In the genomic region with DNA sequence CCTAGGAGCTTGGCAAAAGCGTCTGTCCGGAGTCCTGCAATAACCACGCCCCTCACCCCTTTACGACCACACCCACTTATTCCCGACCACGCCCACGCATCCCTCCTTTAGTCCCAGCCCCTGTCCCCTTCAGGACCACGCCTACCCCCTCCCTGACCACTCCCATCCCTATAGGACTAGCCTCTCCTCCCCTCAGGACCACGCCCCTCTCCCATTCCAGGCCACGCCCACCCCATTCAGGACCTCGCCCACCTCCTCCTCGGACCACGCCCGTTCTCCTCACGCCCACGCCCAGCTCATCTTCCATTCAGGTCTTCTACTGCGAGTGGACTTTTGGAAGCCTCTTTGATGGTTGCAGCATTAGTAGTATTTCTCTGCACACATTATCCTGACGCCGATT, we compare ENCODE assay signal across 11 cellular contexts.
DNase-seq lines count a peak whose midpoint lies in the region; ATAC-seq, FAIRE-seq and TF ChIP-seq lines count a peak whose summit lies in the region.
"Had no signal": no experiment of that assay in that cellular context is flagged by ENCODE, and none has a peak within 500 bp of the region (broad histone marks: within the 10 kb centered on the region; RNA-seq: fewer than 3 reads in every experiment).

No MANE protein-coding gene starts in this region.

- no peak for TF ChIP-seq RAD21 in H1 (IDR thresholded peaks at IDR 0.05 in 1 of 2, conservative IDR thresholded peaks at IDR 0.05 in 1 of 2; ENCODE audit: low read depth in 2 of 2, low read length in 2 of 2)

- H3K4me1 ChIP-seq in H1 (replicated peaks in 1 of 4; ENCODE audit: control insufficient read depth in 3 of 4, insufficient read depth in 4 of 4, low read length in 3 of 4) (peaks cover 3 to 19% (median 11%) of the 10 kb centered on the region in 4 experiments), sigmoid colon (no peaks in the 10 kb centered on the region)

- no peaks in the 10 kb centered on the region for H3K79me1 ChIP-seq in H1 (ENCODE audit: low read depth, low read length)

- TF ChIP-seq EP300 in H1 (IDR thresholded peaks at IDR 0.05; ENCODE audit: borderline replicate concordance in 1 of 2, low read depth in 2 of 2, low read length in 2 of 2) (no peak), sigmoid colon (IDR thresholded peaks at IDR 0.05) (no peak)

- no peak overlapping the region for H2BK20ac ChIP-seq in H1 (ENCODE audit: low read length)

- no peak overlapping the region for H2AK5ac ChIP-seq in H1 (ENCODE audit: low read depth, low read length)

- H3K36me3 Mint-ChIP-seq in stimulated activated memory B cell treated with anti-CD40 and anti-IgM and Interleukin-4, amounts not matched to agents 10 μg/mL and 1 μg/mL and 100 μg/mL, for 72 hours = peaks cover 31% of the 10 kb centered on the region

- peak; percentile 100 for FAIRE-seq in H1 (lab: Jason Lieb, UNC)

- H3K9ac ChIP-seq in H1 (replicated peaks in 1 of 4; ENCODE audit: extremely low read depth in 1 of 4, low read depth in 3 of 4, low read length in 3 of 4) = no peak overlapping the region

- peaks cover 15% of the 10 kb centered on the region for H3K4me1 Mint-ChIP-seq in stimulated activated memory B cell treated with anti-CD40 and anti-IgM and Interleukin-4, amounts not matched to agents 10 μg/mL and 1 μg/mL and 100 μg/mL, for 72 hours

- H3K27me3 Mint-ChIP-seq in stimulated activated memory B cell treated with anti-CD40 and anti-IgM and Interleukin-4, amounts not matched to agents 10 μg/mL and 1 μg/mL and 100 μg/mL, for 72 hours = no peaks in the 10 kb centered on the region

- H3K9me3 ChIP-seq in H1 (ENCODE audit: insufficient read depth in 2 of 2, low read depth in 1 of 2, low read length in 1 of 2) (no peaks in the 10 kb centered on the region), sigmoid colon (no peaks in the 10 kb centered on the region)
- H3K9me3 ChIP-seq: heart left ventricle had no signal

- H2AFZ ChIP-seq in H1 (ENCODE audit: low read length) = no peak overlapping the region

- H4K91ac ChIP-seq in H1 (replicated peaks; ENCODE audit: insufficient read length, low read length) = no peak overlapping the region

- DNase-seq in NCI-H345 (lab: John Stamatoyannopoulos, UW) (peak; percentile 4), NCI-H345 treated with DMSO at 0.1 percent for 48 hours (lab: John Stamatoyannopoulos, UW; ENCODE audit: unreplicated experiment) (no peak), NCI-H526 (lab: John Stamatoyannopoulos, UW) (peak; percentile 69 to 88), H1 (ENCODE audit: low read depth in 1 of 2, low spot score in 2 of 2) (peak; percentile 94 to 98), sigmoid colon (peak; percentile 45), CD1c-positive myeloid dendritic cell (ENCODE audit: extremely low spot score) (no peak)
- DNase-seq: activated CD4-positive, CD25-positive, alpha-beta regulatory T cell treated with anti-CD3 and anti-CD28 coated beads, Interleukin-2, amount 50 U/mL, for 72 hours; heart left ventricle; NCI-H1694 treated with DMSO at 0.1 percent for 48 hours had no signal

- H4K20me1 ChIP-seq in H1 (replicated peaks in 1 of 2; ENCODE audit: control insufficient read depth in 1 of 2, insufficient read depth in 2 of 2, low read length in 2 of 2) = peaks cover 0 to 2% of the 10 kb centered on the region in 2 experiments

- H3K27ac ChIP-seq in H1 (ENCODE audit: low read depth, low read length) (no peak overlapping the region), sigmoid colon (no peak overlapping the region)
- H3K27ac ChIP-seq: heart left ventricle had no signal

- no peak overlapping the region for H2BK5ac ChIP-seq in H1 (ENCODE audit: low read depth, low read length)

- H3K4me2 ChIP-seq in H1 (ENCODE audit: insufficient read depth in 1 of 2, low read depth in 2 of 2, low read length in 2 of 2) = no peak overlapping the region

- ATAC-seq in HG02759 (IDR thresholded peaks at IDR 0.05; ENCODE audit: unreplicated experiment) = no peak
- ATAC-seq in stimulated activated memory B cell treated with anti-CD40 and anti-IgM and Interleukin-4, amounts not matched to agents 10 μg/mL and 1 μg/mL and 100 μg/mL, for 72 hours = no peak

- H3K79me2 ChIP-seq in H1 (ENCODE audit: control insufficient read depth in 1 of 2, insufficient read depth in 2 of 2, low read length in 2 of 2) = no peaks in the 10 kb centered on the region

- H3K56ac ChIP-seq in H1 (replicated peaks; ENCODE audit: insufficient read length, low read depth, low read length) = no peak overlapping the region

- no peak overlapping the region for H4K5ac ChIP-seq in H1 (ENCODE audit: insufficient read length, low read depth, low read length)

- no peak overlapping the region for H2BK12ac ChIP-seq in H1 (ENCODE audit: low read depth, low read length)

- H4K8ac ChIP-seq in H1 (ENCODE audit: extremely low read depth, insufficient read depth, low read length) = no peak overlapping the region

- no peak overlapping the region for H3K14ac ChIP-seq in H1 (ENCODE audit: insufficient read length)

- peaks cover 4% of the 10 kb centered on the region; the same call in 1 of the 2 replicates for H3K23me2 ChIP-seq in H1 (ENCODE audit: low read depth, low read length)

- intact Hi-C loops in sigmoid colon (cut with DNase I) = no loop called here

- TF ChIP-seq POLR2A in H1 (IDR thresholded peaks at IDR 0.05; ENCODE audit: control extremely low read depth in 1 of 2, low read depth in 2 of 2, low read length in 2 of 2) (no peak), sigmoid colon (IDR thresholded peaks at IDR 0.05) (no peak)

- H3K4me3 Mint-ChIP-seq in stimulated activated memory B cell treated with anti-CD40 and anti-IgM and Interleukin-4, amounts not matched to agents 10 μg/mL and 1 μg/mL and 100 μg/mL, for 72 hours = no peak overlapping the region

- no peaks in the 10 kb centered on the region for H3K36me3 ChIP-seq in H1 (ENCODE audit: control insufficient read depth in 2 of 4, insufficient read depth in 4 of 4, low read length in 3 of 4)
- H3K36me3 ChIP-seq in sigmoid colon = no peaks in the 10 kb centered on the region
- H3K36me3 ChIP-seq: heart left ventricle had no signal

- 40% methylated on average over 19 of the region's 19 CpGs; no CpG with 5 or more reads in 1 of the 2 experiments for WGBS in H1 (ENCODE audit: extremely low coverage in 1 of 2, insufficient coverage in 1 of 2, insufficient read length in 1 of 2, insufficient replicate concordance in 2 of 2, low coverage in 1 of 2, low lambda C conversion rate in 2 of 2, missing lambda C conversion rate in 1 of 2), 2 experiments
- WGBS in sigmoid colon, 2 donors = 35 to 60% methylated on average over 19 of the region's 19 CpGs

- no peak overlapping the region for H3K4me3 ChIP-seq in H1 (ENCODE audit: extremely low read depth in 1 of 4, insufficient read depth in 2 of 4, low read depth in 3 of 4, low read length in 4 of 4)
- no peak overlapping the region for H3K4me3 ChIP-seq in sigmoid colon
- H3K4me3 ChIP-seq: heart left ventricle had no signal

- no peak overlapping the region for H3K18ac ChIP-seq in H1 (ENCODE audit: extremely low read depth, low read length)

- peaks cover 0 to 8% (median 2%) of the 10 kb centered on the region in 4 experiments; a peak in 4 of 7 replicates for H3K27me3 ChIP-seq in H1 (replicated peaks in 1 of 4; ENCODE audit: control insufficient read depth in 3 of 4, extremely low read depth in 1 of 4, insufficient read depth in 3 of 4, low read length in 3 of 4)
- no peaks in the 10 kb centered on the region for H3K27me3 ChIP-seq in sigmoid colon

- no peak overlapping the region for H3K23ac ChIP-seq in H1 (ENCODE audit: insufficient read length)

- POLR2A ChIA-PET in H1 (lab: Charles Lee; ENCODE audit: partially characterized antibody) = interaction anchor here (0.9 kb wide), 1 partner anchor 10 kb away, joined by 3 read pairs; no protein-coding TSS in a partner anchor

- H3K9me3 Mint-ChIP-seq in stimulated activated memory B cell treated with anti-CD40 and anti-IgM and Interleukin-4, amounts not matched to agents 10 μg/mL and 1 μg/mL and 100 μg/mL, for 72 hours = peaks cover 7% of the 10 kb centered on the region

- H2BK120ac ChIP-seq in H1 (replicated peaks; ENCODE audit: low read depth, low read length) = no peak overlapping the region

- CTCF ChIA-PET in H1 (lab: Charles Lee; ENCODE audit: partially characterized antibody) = interaction anchor here (1.4 kb wide), 1 partner anchor 185 kb away, joined by 3 read pairs; no protein-coding TSS in a partner anchor

- no peak overlapping the region for H2BK15ac ChIP-seq in H1 (ENCODE audit: low read length)

- TF ChIP-seq CTCF in H1 (IDR thresholded peaks at IDR 0.05; ENCODE audit: control extremely low read depth in 1 of 3, insufficient read depth in 1 of 3, low read depth in 1 of 3, low read length in 3 of 3) = no peak
- TF ChIP-seq CTCF in sigmoid colon (IDR thresholded peaks at IDR 0.05) = no peak

- H3K4ac ChIP-seq in H1 (replicated peaks; ENCODE audit: insufficient read length, low read depth, low read length) = no peak overlapping the region

- no peak overlapping the region for H3K27ac Mint-ChIP-seq in stimulated activated memory B cell treated with anti-CD40 and anti-IgM and Interleukin-4, amounts not matched to agents 10 μg/mL and 1 μg/mL and 100 μg/mL, for 72 hours

TF ChIP-seq in H1, 55 proteins besides CTCF, POLR2A, EP300 and RAD21:
- TF ChIP-seq EGR1 (IDR thresholded peaks at IDR 0.05; ENCODE audit: borderline replicate concordance, low read depth, low read length) (peak; percentile 88), NRF1 (IDR thresholded peaks at IDR 0.05; ENCODE audit: low read depth, low read length) (peak; percentile 26; the same call in 1 of the 2 replicates), GABPA (IDR thresholded peaks at IDR 0.05; ENCODE audit: borderline replicate concordance, insufficient read depth, low read length) (no peak)
TF ChIP-seq in H1: peak in this region for 2.

Comparison
In these comparisons a context has a peak if more than half of its experiments do, and no peak if none do; other contexts are left out.
1. DNase-seq: peak in NCI-H345 (single experiment), NCI-H526 (2 of 2), H1 (2 of 2) and sigmoid colon (single experiment); none in NCI-H345 treated with DMSO at 0.1 percent for 48 hours (single experiment) and CD1c-positive myeloid dendritic cell (single experiment).